24 cellular contexts compared by ENCODE assay signal in genomic region chr1:156648951-156649350, GRCh38. TPM values are rescaled to one million over a fixed set of nuclear protein-coding genes. Genes with fewer than 3 reads are reported as not detected.
DNase-seq lines count a peak whose midpoint lies in the region; TF ChIP-seq lines count a peak whose summit lies in the region.
"Had no signal": no experiment of that assay in that cellular context is flagged by ENCODE, and none has a peak within 500 bp of the region (broad histone marks: within the 10 kb centered on the region; RNA-seq: fewer than 3 reads in every experiment).

No MANE protein-coding gene starts in this region.

- H3K27ac Mint-ChIP-seq in activated T-cell treated with anti-CD3 and anti-CD28 coated beads, Interleukin-2, amount 50 U/mL, for 24 hours, result no peak overlapping the region
- H3K27ac Mint-ChIP-seq: activated B cell treated with CpG ODN at 0.5 μM for 24 hours; activated naive CD4-positive, alpha-beta T cell treated with anti-CD3 and anti-CD28 coated beads for 36 hours; HFFc6; stimulated activated memory B cell treated with anti-CD40 and anti-IgM and Interleukin-4, amounts not matched to agents 10 μg/mL and 1 μg/mL and 100 μg/mL, for 72 hours; type B pancreatic cell had no signal

- no peak overlapping the region for H3K4me3 Mint-ChIP-seq in activated T-cell treated with anti-CD3 and anti-CD28 coated beads, Interleukin-2, amount 50 U/mL, for 24 hours
- H3K4me3 Mint-ChIP-seq: activated B cell treated with CpG ODN at 0.5 μM for 24 hours; activated naive CD4-positive, alpha-beta T cell treated with anti-CD3 and anti-CD28 coated beads for 36 hours; HFFc6; stimulated activated memory B cell treated with anti-CD40 and anti-IgM and Interleukin-4, amounts not matched to agents 10 μg/mL and 1 μg/mL and 100 μg/mL, for 72 hours; type B pancreatic cell had no signal

- no peaks in the 10 kb centered on the region for H3K9me3 Mint-ChIP-seq in activated T-cell treated with anti-CD3 and anti-CD28 coated beads, Interleukin-2, amount 50 U/mL, for 24 hours
- H3K9me3 Mint-ChIP-seq: activated B cell treated with CpG ODN at 0.5 μM for 24 hours; activated naive CD4-positive, alpha-beta T cell treated with anti-CD3 and anti-CD28 coated beads for 36 hours; HFFc6; stimulated activated memory B cell treated with anti-CD40 and anti-IgM and Interleukin-4, amounts not matched to agents 10 μg/mL and 1 μg/mL and 100 μg/mL, for 72 hours had no signal

- peak; percentile 47 for DNase-seq in EL
- DNase-seq in HT1080 (ENCODE audit: low read depth), result peak; percentile 45
- DNase-seq in RPMI7951 (ENCODE audit: low read depth), result peak; percentile 35
- no peak for DNase-seq in epithelial cell of proximal tubule (ENCODE audit: low read depth)
- DNase-seq in amniotic stem cell (lab: John Stamatoyannopoulos, UW), result no peak
- no peak for DNase-seq in activated T-cell treated with anti-CD3 and anti-CD28 coated beads, Interleukin-2, amount 50 U/mL, for 24 hours
- no peak for DNase-seq in vagina (ENCODE audit: extremely low spot score in 2 of 2)
- DNase-seq in SKM-1 treated with dmso at 0.1 percent for 144 hours (lab: John Stamatoyannopoulos, UW; ENCODE audit: unreplicated experiment), result no peak
- DNase-seq: activated B cell treated with CpG ODN at 0.5 μM for 24 hours; activated naive CD4-positive, alpha-beta T cell treated with anti-CD3 and anti-CD28 coated beads for 36 hours; DND-41; esophagus squamous epithelium; HFFc6; NCI-H187; NCI-H524; stimulated activated CD4-positive, alpha-beta T cell treated with anti-CD3 and anti-CD28 coated beads, Interleukin-4, amount 100 ng/mL, for 4 hours; substantia nigra; T1000 had no signal

- TF ChIP-seq POLR2A in vagina (IDR thresholded peaks at IDR 0.05), result no peak

- no peaks in the 10 kb centered on the region for H3K4me1 Mint-ChIP-seq in activated T-cell treated with anti-CD3 and anti-CD28 coated beads, Interleukin-2, amount 50 U/mL, for 24 hours (ENCODE audit: low read depth)
- H3K4me1 Mint-ChIP-seq: activated B cell treated with CpG ODN at 0.5 μM for 24 hours had no signal

- no peaks in the 10 kb centered on the region for H3K36me3 Mint-ChIP-seq in activated T-cell treated with anti-CD3 and anti-CD28 coated beads, Interleukin-2, amount 50 U/mL, for 24 hours (ENCODE audit: low read depth)
- H3K36me3 Mint-ChIP-seq: stimulated activated memory B cell treated with anti-CD40 and anti-IgM and Interleukin-4, amounts not matched to agents 10 μg/mL and 1 μg/mL and 100 μg/mL, for 72 hours; type B pancreatic cell had no signal

- H3K27ac ChIP-seq in vagina, result no peak overlapping the region
- H3K27ac ChIP-seq: BLaER1 treated with 17β-estradiol and CSF1 and Interleukin-3, amounts not matched to agents 10 nM and 100 nM; coronary artery; esophagus squamous epithelium had no signal

- H3K36me3 ChIP-seq in vagina, result no peaks in the 10 kb centered on the region
- H3K36me3 ChIP-seq: BLaER1 treated with 17β-estradiol and CSF1 and Interleukin-3, amounts not matched to agents 10 nM and 100 nM; esophagus squamous epithelium had no signal

- TF ChIP-seq CTCF in epithelial cell of proximal tubule (conservative IDR thresholded peaks at IDR 0.05; ENCODE audit: low read depth, low read length) (peak; percentile 16), vagina (IDR thresholded peaks at IDR 0.05) (no peak)

- peaks cover 90% of the 10 kb centered on the region for H3K27me3 Mint-ChIP-seq in activated T-cell treated with anti-CD3 and anti-CD28 coated beads, Interleukin-2, amount 50 U/mL, for 24 hours

- intact Hi-C loops in vagina (cut with DNase I), result no loop called here

- no peaks in the 10 kb centered on the region for H3K9me3 ChIP-seq in vagina
- H3K9me3 ChIP-seq: BLaER1 treated with 17β-estradiol and CSF1 and Interleukin-3, amounts not matched to agents 10 nM and 100 nM; esophagus squamous epithelium had no signal

- no peaks in the 10 kb centered on the region for H3K27me3 ChIP-seq in vagina

- H3K4me1 ChIP-seq in vagina, result no peaks in the 10 kb centered on the region
- H3K4me1 ChIP-seq: esophagus squamous epithelium had no signal

- H3K4me3 ChIP-seq in epithelial cell of proximal tubule (ENCODE audit: low read depth, low read length), result no peak overlapping the region
- no peak overlapping the region for H3K4me3 ChIP-seq in vagina
- H3K4me3 ChIP-seq: BLaER1 treated with 17β-estradiol and CSF1 and Interleukin-3, amounts not matched to agents 10 nM and 100 nM; coronary artery; esophagus squamous epithelium; lung had no signal

RNA-seq across cellular contexts. Expression of gene BCAN, which starts 7.0 kb away (rescaled TPM):
- total RNA-seq in HT1080 (2014; rRNA removed; shearing (Covaris generic)), result 0.03 TPM in 1 of 2 replicates, not detected in the other
- polyA plus RNA-seq in HT1080 (2015; cell fraction: cytosol; rRNA removed), result not detected in 2 replicates
- polyA plus RNA-seq in HT1080 (2015; cell fraction: nucleus; rRNA removed), result not detected in 2 replicates
- total RNA-seq in RPMI7951 (2014; rRNA removed; shearing (Covaris generic)), result 0.12 TPM in 1 of 2 replicates, not detected in the other
- not detected in 2 replicates for total RNA-seq in epithelial cell of proximal tubule
- 2.0 TPM for total RNA-seq in vagina
- total RNA-seq: activated naive CD4-positive, alpha-beta T cell treated with anti-CD3 and anti-CD28 coated beads for 36 hours; esophagus squamous epithelium; HFFc6 had no signal
- polyA plus RNA-seq: neural cell had no signal

RNA-seq across cellular contexts. Expression of gene NES, which starts 28.3 kb away (rescaled TPM):
- 0.03 and 0.13 TPM in 2 replicates for total RNA-seq in HT1080 (2014; rRNA removed; shearing (Covaris generic))
- polyA plus RNA-seq in HT1080 (2015; cell fraction: cytosol; rRNA removed), result not detected in 2 replicates
- polyA plus RNA-seq in HT1080 (2015; cell fraction: nucleus; rRNA removed), result 0.25 and 0.44 TPM in 2 replicates
- total RNA-seq in RPMI7951 (2014; rRNA removed; shearing (Covaris generic)), result 24.2 and 39.1 TPM in 2 replicates
- total RNA-seq in epithelial cell of proximal tubule (11.6 and 70.2 TPM in 2 replicates), vagina (16.0 TPM)
- total RNA-seq: activated B cell treated with CpG ODN at 0.5 μM for 24 hours; activated naive CD4-positive, alpha-beta T cell treated with anti-CD3 and anti-CD28 coated beads for 36 hours had no signal

RNA-seq across cellular contexts. Expression of gene HAPLN2, which starts 29.7 kb away (rescaled TPM):
- not detected in 2 replicates for total RNA-seq in HT1080 (2014; rRNA removed; shearing (Covaris generic))
- 0.09 and 0.36 TPM in 2 replicates for polyA plus RNA-seq in HT1080 (2015; cell fraction: cytosol; rRNA removed)
- polyA plus RNA-seq in HT1080 (2015; cell fraction: nucleus; rRNA removed), result not detected in 2 replicates
- total RNA-seq in RPMI7951 (2014; rRNA removed; shearing (Covaris generic)), result not detected in 2 replicates
- total RNA-seq in epithelial cell of proximal tubule (not detected in 2 replicates), vagina (not detected)
- total RNA-seq: activated B cell treated with CpG ODN at 0.5 μM for 24 hours, HFFc6 had no signal

RNA-seq across cellular contexts. Expression of gene GPATCH4, which starts 47.7 kb away (rescaled TPM):
- 42.5 and 52.7 TPM in 2 replicates for total RNA-seq in HT1080 (2014; rRNA removed; shearing (Covaris generic))
- polyA plus RNA-seq in HT1080 (2015; cell fraction: cytosol; rRNA removed), result 30.9 and 34.9 TPM in 2 replicates
- polyA plus RNA-seq in HT1080 (2015; cell fraction: nucleus; rRNA removed), result 41.5 and 53.5 TPM in 2 replicates
- total RNA-seq in RPMI7951 (2014; rRNA removed; shearing (Covaris generic)), result 17.2 and 23.8 TPM in 2 replicates
- total RNA-seq in epithelial cell of proximal tubule, result 15.9 and 22.9 TPM in 2 replicates
- total RNA-seq in vagina, result 25.8 TPM

RNA-seq across cellular contexts. Expression of gene CRABP2, which starts 56.4 kb away (rescaled TPM):
- 6.0 and 8.6 TPM in 2 replicates for total RNA-seq in HT1080 (2014; rRNA removed; shearing (Covaris generic))
- polyA plus RNA-seq in HT1080 (2015; cell fraction: cytosol; rRNA removed), result 4.8 and 6.8 TPM in 2 replicates
- polyA plus RNA-seq in HT1080 (2015; cell fraction: nucleus; rRNA removed), result 4.4 and 4.8 TPM in 2 replicates
- 66.6 and 81.6 TPM in 2 replicates for total RNA-seq in RPMI7951 (2014; rRNA removed; shearing (Covaris generic))
- 12.2 and 77.1 TPM in 2 replicates for total RNA-seq in epithelial cell of proximal tubule
- 97.7 TPM for total RNA-seq in vagina

Comparison
In these comparisons a context has a peak if more than half of its experiments do, and no peak if none do; other contexts are left out.
1. DNase-seq: peak in EL (single experiment), HT1080 (single experiment) and RPMI7951 (single experiment); none in epithelial cell of proximal tubule (single experiment), amniotic stem cell (single experiment), activated T-cell treated with anti-CD3 and anti-CD28 coated beads, Interleukin-2, amount 50 U/mL, for 24 hours (single experiment), vagina (0 of 2) and SKM-1 treated with dmso at 0.1 percent for 144 hours (single experiment).
2. RNA of gene NES, which starts 28.3 kb away (total RNA-seq): 11.6 to 70.2 TPM in epithelial cell of proximal tubule, 24.2 to 39.1 TPM in RPMI7951 and 16.0 TPM in vagina (single experiment); 0.03 to 0.13 TPM in HT1080; every median in the first group is over 10 times any median in the second.